ENCODE assay signal across 19 cellular contexts in the genomic region with DNA sequence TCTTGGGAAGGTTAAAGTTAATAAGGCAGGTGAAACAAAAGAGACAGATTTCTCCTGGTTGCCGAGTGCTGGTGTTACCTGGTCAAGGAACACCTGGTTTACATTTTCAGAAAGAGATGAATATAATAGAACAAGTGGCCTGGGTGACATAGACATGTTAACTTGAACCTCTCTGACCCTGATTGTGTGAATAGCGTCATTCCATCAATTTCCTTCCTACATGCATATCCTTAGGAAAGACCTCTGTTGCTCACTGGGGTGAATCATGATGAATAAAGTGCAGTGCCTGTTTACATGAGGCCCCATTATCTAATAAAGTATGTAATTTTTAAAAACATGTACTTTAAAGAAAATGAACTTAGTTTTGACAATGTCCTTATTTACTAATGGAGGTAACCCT.
"Had no signal": no experiment of that assay in that cellular context is flagged by ENCODE, and none has a peak within 500 bp of the region (broad histone marks: within the 10 kb centered on the region; RNA-seq: fewer than 3 reads in every experiment).

No MANE protein-coding gene starts in this region.

- ATAC-seq: esophagus mucosa, left ventricle myocardium superior had no signal

- H3K27me3 Mint-ChIP-seq: activated B cell treated with CpG ODN at 0.5 μM for 24 hours; activated CD4-positive, alpha-beta T cell treated with anti-CD3 and anti-CD28 coated beads, Interleukin-2, amount 10 ng/mL, durations not matched to agents 24 days and 14 days; activated naive CD8-positive, alpha-beta T cell treated with anti-CD3 and anti-CD28 coated beads, Interleukin-2, amount 10 ng/mL, durations not matched to agents 7 days and 5 days had no signal

- H3K4me3 Mint-ChIP-seq: activated B cell treated with CpG ODN at 0.5 μM for 24 hours; activated CD4-positive, alpha-beta T cell treated with anti-CD3 and anti-CD28 coated beads, Interleukin-2, amount 10 ng/mL, durations not matched to agents 24 days and 14 days; activated naive CD8-positive, alpha-beta T cell treated with anti-CD3 and anti-CD28 coated beads, Interleukin-2, amount 10 ng/mL, durations not matched to agents 7 days and 5 days; nephron had no signal

- H3K4me1 ChIP-seq: breast epithelium, sigmoid colon, stomach, testis, upper lobe of left lung had no signal

- H3K27me3 ChIP-seq: breast epithelium, dorsolateral prefrontal cortex, ovary, sigmoid colon, stomach, testis, upper lobe of left lung had no signal

- H3K27ac Mint-ChIP-seq: activated B cell treated with CpG ODN at 0.5 μM for 24 hours; activated CD4-positive, alpha-beta T cell treated with anti-CD3 and anti-CD28 coated beads, Interleukin-2, amount 10 ng/mL, durations not matched to agents 24 days and 14 days; activated naive CD8-positive, alpha-beta T cell treated with anti-CD3 and anti-CD28 coated beads, Interleukin-2, amount 10 ng/mL, durations not matched to agents 7 days and 5 days; nephron had no signal

- H3K9me3 Mint-ChIP-seq: activated CD4-positive, alpha-beta T cell treated with anti-CD3 and anti-CD28 coated beads, Interleukin-2, amount 10 ng/mL, durations not matched to agents 24 days and 14 days had no signal

- H3K27ac ChIP-seq: breast epithelium, dorsolateral prefrontal cortex, ovary, sigmoid colon, stomach, testis, upper lobe of left lung had no signal

- FAIRE-seq: TTC549 had no signal

- H3K4me1 Mint-ChIP-seq: activated B cell treated with CpG ODN at 0.5 μM for 24 hours; activated CD4-positive, alpha-beta T cell treated with anti-CD3 and anti-CD28 coated beads, Interleukin-2, amount 10 ng/mL, durations not matched to agents 24 days and 14 days; activated naive CD8-positive, alpha-beta T cell treated with anti-CD3 and anti-CD28 coated beads, Interleukin-2, amount 10 ng/mL, durations not matched to agents 7 days and 5 days had no signal

- DNase-seq: activated B cell treated with CpG ODN at 0.5 μM for 24 hours; activated CD4-positive, alpha-beta T cell treated with anti-CD3 and anti-CD28 coated beads, Interleukin-2, amount 10 ng/mL, durations not matched to agents 24 days and 14 days; activated naive CD4-positive, alpha-beta T cell; activated naive CD8-positive, alpha-beta T cell treated with anti-CD3 and anti-CD28 coated beads, Interleukin-2, amount 10 ng/mL, durations not matched to agents 7 days and 5 days; activated T-cell treated with anti-CD3 and anti-CD28 coated beads for 4 hours; anterior cingulate cortex; dorsolateral prefrontal cortex; hippocampal formation; left ventricle myocardium superior; ovary; sigmoid colon; stimulated activated CD4-positive, alpha-beta T cell treated with anti-CD3 and anti-CD28 coated beads, Interleukin-1b, Interleukin-23, amount 100 ng/mL, for 48 hours; stomach; testis; upper lobe of left lung had no signal

- H3K36me3 ChIP-seq: breast epithelium, ovary, sigmoid colon, stomach, upper lobe of left lung had no signal

- H3K9me3 ChIP-seq: breast epithelium, ovary, stomach, testis, upper lobe of left lung had no signal

- H3K4me3 ChIP-seq: breast epithelium, dorsolateral prefrontal cortex, ovary, sigmoid colon, stomach, testis, upper lobe of left lung had no signal

- H3K36me3 Mint-ChIP-seq: activated naive CD8-positive, alpha-beta T cell treated with anti-CD3 and anti-CD28 coated beads, Interleukin-2, amount 10 ng/mL, durations not matched to agents 7 days and 5 days had no signal
